Comparison of ENCODE assay signal across 8 cellular contexts in the genomic region with DNA sequence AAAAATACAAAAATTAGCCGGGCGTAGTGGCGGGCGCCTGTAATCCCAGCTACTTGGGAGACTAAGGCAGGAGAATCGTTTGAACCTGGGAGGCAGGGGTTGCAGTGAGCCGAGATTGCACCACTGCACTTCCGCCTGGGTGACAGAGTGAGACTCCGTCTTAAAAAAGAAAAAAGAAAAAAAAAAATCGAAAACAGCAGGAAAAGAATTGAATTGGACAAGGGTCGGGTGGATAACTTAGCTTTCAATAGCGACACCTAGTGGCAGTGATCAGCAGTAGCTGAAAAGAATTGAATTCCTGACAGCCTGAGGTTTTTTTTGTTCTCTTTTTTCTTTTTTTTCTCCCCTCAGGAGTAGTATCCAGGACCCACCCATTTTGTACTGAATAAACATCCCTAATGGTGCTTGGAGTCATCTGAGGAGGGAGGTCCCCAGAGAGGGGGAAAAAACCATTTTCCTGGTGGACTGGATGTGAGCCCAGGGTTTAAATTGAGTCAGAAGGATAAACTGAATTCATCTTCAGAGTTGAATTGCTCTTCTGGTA. TPM values are rescaled to one million over a fixed set of nuclear protein-coding genes. Genes with fewer than 3 reads are reported as not detected.
DNase-seq lines count a peak whose midpoint lies in the region; ATAC-seq and TF ChIP-seq lines count a peak whose summit lies in the region.

No MANE protein-coding gene starts in this region.

- no peaks in the 10 kb centered on the region for H3K9me3 Mint-ChIP-seq in activated naive CD4-positive, alpha-beta T cell treated with anti-CD3 and anti-CD28 coated beads, Interleukin-2, amount 10 ng/mL, durations not matched to agents 7 days and 5 days

- CTCF ChIA-PET in activated naive CD4-positive, alpha-beta T cell treated with anti-CD3 and anti-CD28 coated beads, Interleukin-2, amount 10 ng/mL, durations not matched to agents 7 days and 5 days (lab: Charles Lee), result interaction anchor here (0.6 to 2.8 kb wide), 22 partner anchors 9 to 712 kb away, joined by 3 to 41 read pairs (median 3); no protein-coding TSS in a partner anchor

- TF ChIP-seq CTCF in Loucy (conservative IDR thresholded peaks at IDR 0.05; ENCODE audit: low read length), result peak; percentile 82
- peak; percentile 79 for TF ChIP-seq CTCF in cardiac muscle cell (IDR thresholded peaks at IDR 0.05; ENCODE audit: low read depth, low read length)

- no peak overlapping the region for H3K4me3 Mint-ChIP-seq in activated naive CD4-positive, alpha-beta T cell treated with anti-CD3 and anti-CD28 coated beads, Interleukin-2, amount 10 ng/mL, durations not matched to agents 7 days and 5 days

- peak; percentile 89 for DNase-seq in GM03348 (ENCODE audit: low spot score)
- DNase-seq in RPMI7951 (ENCODE audit: low read depth), result peak; percentile 87
- peak; percentile 65 for DNase-seq in activated naive CD4-positive, alpha-beta T cell treated with anti-CD3 and anti-CD28 coated beads, Interleukin-2, amount 10 ng/mL, durations not matched to agents 7 days and 5 days
- peak; percentile 80 to 88 for DNase-seq in cardiac muscle cell (ENCODE audit: low read depth in 1 of 2, low spot score in 1 of 2)
- peak in 6 of 10 donors; percentile 8 to 80 (median 28) for DNase-seq in posterior cingulate gyrus

- peak overlapping the region; percentile 22; the same call in 1 of the 2 replicates for H2AFZ ChIP-seq in Loucy (ENCODE audit: low read length)

- H3K4me1 Mint-ChIP-seq in activated naive CD4-positive, alpha-beta T cell treated with anti-CD3 and anti-CD28 coated beads, Interleukin-2, amount 10 ng/mL, durations not matched to agents 7 days and 5 days, result peaks cover 11% of the 10 kb centered on the region

- no peaks in the 10 kb centered on the region for H3K36me3 Mint-ChIP-seq in activated naive CD4-positive, alpha-beta T cell treated with anti-CD3 and anti-CD28 coated beads, Interleukin-2, amount 10 ng/mL, durations not matched to agents 7 days and 5 days

- H3K36me3 ChIP-seq in Loucy (ENCODE audit: insufficient read depth, low read length) (no peaks in the 10 kb centered on the region), cardiac muscle cell (no peaks in the 10 kb centered on the region)

- H3K79me2 ChIP-seq in Loucy (ENCODE audit: insufficient read depth, low read length), result no peaks in the 10 kb centered on the region

- no peak overlapping the region for H3K9ac ChIP-seq in Loucy (ENCODE audit: low read depth, low read length, poor library complexity, severe bottlenecking)

- H3K27me3 Mint-ChIP-seq in activated naive CD4-positive, alpha-beta T cell treated with anti-CD3 and anti-CD28 coated beads, Interleukin-2, amount 10 ng/mL, durations not matched to agents 7 days and 5 days, result peaks cover 13% of the 10 kb centered on the region

- no peaks in the 10 kb centered on the region for H3K9me2 ChIP-seq in Loucy (replicated peaks; ENCODE audit: low read depth, low read length)

- intact Hi-C loops in posterior cingulate gyrus (cut with DNase I), result loop anchor here (1.0 to 2.0 kb wide), 2 partner anchors 250 to 257 kb away; no protein-coding TSS in a partner anchor

- H3K27ac ChIP-seq in cardiac muscle cell, result no peak overlapping the region

- peak overlapping the region; percentile 48 for H3K4me2 ChIP-seq in Loucy (ENCODE audit: low read depth, low read length, poor library complexity, severe bottlenecking)

- H3K27me3 ChIP-seq in Loucy (ENCODE audit: insufficient read depth, low read length, poor library complexity, severe bottlenecking) (no peaks in the 10 kb centered on the region), cardiac muscle cell (no peaks in the 10 kb centered on the region)

- H3F3A ChIP-seq in Loucy (ENCODE audit: low read depth), result no peaks in the 10 kb centered on the region

- H3K9me3 ChIP-seq in Loucy (ENCODE audit: insufficient read depth, low read depth, low read length) (no peaks in the 10 kb centered on the region), cardiac muscle cell (ENCODE audit: low read depth) (no peaks in the 10 kb centered on the region)

- no peaks in the 10 kb centered on the region for H4K20me1 ChIP-seq in Loucy (ENCODE audit: insufficient read depth, low read length, poor library complexity, severe bottlenecking)

- no peak overlapping the region for H3K27ac Mint-ChIP-seq in activated naive CD4-positive, alpha-beta T cell treated with anti-CD3 and anti-CD28 coated beads, Interleukin-2, amount 10 ng/mL, durations not matched to agents 7 days and 5 days

- peaks cover 8% of the 10 kb centered on the region for H3K4me1 ChIP-seq in Loucy (ENCODE audit: insufficient read depth, low read length, poor library complexity, severe bottlenecking)
- H3K4me1 ChIP-seq in cardiac muscle cell (ENCODE audit: low read depth), result no peaks in the 10 kb centered on the region

- ATAC-seq in HG02970 (IDR thresholded peaks at IDR 0.05; ENCODE audit: low FRiP score, unreplicated experiment) (no peak), GM18858 (IDR thresholded peaks at IDR 0.05; ENCODE audit: unreplicated experiment) (no peak)

- no peak overlapping the region for H3K4me3 ChIP-seq in Loucy (ENCODE audit: low read length, poor library complexity, severe bottlenecking)
- H3K4me3 ChIP-seq in cardiac muscle cell, result no peak overlapping the region

RNA-seq across cellular contexts. Expression of a gene that starts 55.1 kb away (rescaled TPM):
- total RNA-seq in RPMI7951 (2014; rRNA removed; shearing (Covaris generic)), result 148 and 195 TPM in 2 replicates
- 38.7 and 68.7 TPM in 2 replicates for total RNA-seq in cardiac muscle cell
- polyA plus RNA-seq in cardiac muscle cell, result 300 and 489 TPM in 2 replicates

Comparison
In these comparisons a context has a peak if more than half of its experiments do, and no peak if none do; other contexts are left out.
1. DNase-seq: peak in every context shown above with its lines; median percentile 89 in GM03348; 87 in RPMI7951; 84 in cardiac muscle cell; 65 in activated naive CD4-positive, alpha-beta T cell treated with anti-CD3 and anti-CD28 coated beads, Interleukin-2, amount 10 ng/mL, durations not matched to agents 7 days and 5 days; 28 in posterior cingulate gyrus.